23 cellular contexts compared by ENCODE assay signal in genomic region chr3:142890592-142890991, GRCh38. TPM values are rescaled to one million over a fixed set of nuclear protein-coding genes. Genes with fewer than 3 reads are reported as not detected.
"Had no signal": no experiment of that assay in that cellular context is flagged by ENCODE, and none has a peak within 500 bp of the region (broad histone marks: within the 10 kb centered on the region; RNA-seq: fewer than 3 reads in every experiment).

No MANE protein-coding gene starts in this region.

- H3K27ac Mint-ChIP-seq: activated CD4-positive, alpha-beta memory T cell treated with anti-CD3 and anti-CD28 coated beads, Interleukin-2, amount 10 ng/mL, durations not matched to agents 7 days and 5 days; activated CD4-positive, alpha-beta T cell treated with anti-CD3 and anti-CD28 coated beads for 36 hours; activated naive CD4-positive, alpha-beta T cell treated with anti-CD3 and anti-CD28 coated beads for 36 hours; activated naive CD8-positive, alpha-beta T cell; activated T-helper 17 cell treated with anti-CD3 and anti-CD28 coated beads, Interleukin-2, amount 50 U/mL, for 72 hours; T-cell had no signal

- H3K4me3 Mint-ChIP-seq: activated CD4-positive, alpha-beta memory T cell treated with anti-CD3 and anti-CD28 coated beads, Interleukin-2, amount 10 ng/mL, durations not matched to agents 7 days and 5 days; activated CD4-positive, alpha-beta T cell treated with anti-CD3 and anti-CD28 coated beads for 36 hours; activated naive CD4-positive, alpha-beta T cell treated with anti-CD3 and anti-CD28 coated beads for 36 hours; activated naive CD8-positive, alpha-beta T cell; activated T-helper 17 cell treated with anti-CD3 and anti-CD28 coated beads, Interleukin-2, amount 50 U/mL, for 72 hours; T-cell had no signal

- H3K9me3 Mint-ChIP-seq: activated CD4-positive, alpha-beta memory T cell treated with anti-CD3 and anti-CD28 coated beads, Interleukin-2, amount 10 ng/mL, durations not matched to agents 7 days and 5 days; activated naive CD4-positive, alpha-beta T cell treated with anti-CD3 and anti-CD28 coated beads for 36 hours; activated T-helper 17 cell treated with anti-CD3 and anti-CD28 coated beads, Interleukin-2, amount 50 U/mL, for 72 hours; T-cell had no signal

- ATAC-seq: activated CD4-positive, alpha-beta T cell treated with anti-CD3 and anti-CD28 coated beads for 36 hours; activated T-helper 17 cell treated with anti-CD3 and anti-CD28 coated beads, Interleukin-2, amount 50 U/mL, for 72 hours; K562; PC-3; T-cell had no signal

- H3K36me3 Mint-ChIP-seq: activated naive CD8-positive, alpha-beta T cell; T-cell had no signal

- H3K4me3 ChIP-seq: K562 had no signal

- DNase-seq: activated CD4-positive, alpha-beta memory T cell treated with anti-CD3 and anti-CD28 coated beads, Interleukin-2, amount 10 ng/mL, durations not matched to agents 7 days and 5 days; activated CD4-positive, alpha-beta T cell treated with anti-CD3 and anti-CD28 coated beads for 36 hours; activated CD4-positive, alpha-beta T cell treated with anti-CD3 and anti-CD28 coated beads, Interleukin-2, amount 50 U/mL, for 1 hour; activated gamma-delta T cell; activated naive CD4-positive, alpha-beta T cell treated with anti-CD3 and anti-CD28 coated beads for 36 hours; activated T-cell treated with anti-CD3 and anti-CD28 coated beads for 4 hours; activated T-cell treated with anti-CD3 and anti-CD28 coated beads, Interleukin-2, amount 50 U/mL, for 48 hours; Karpas-422; MM.1S; NCI-H1105; NCI-H1436; NCI-H187; NCI-H2081; NCI-H446; NCI-H524; PC-3; SHP77 treated with DMSO at 0.1 percent for 48 hours; T-cell; T-helper 2 cell; WERI-Rb-1 had no signal

- H3K4me1 Mint-ChIP-seq: activated T-helper 17 cell treated with anti-CD3 and anti-CD28 coated beads, Interleukin-2, amount 50 U/mL, for 72 hours had no signal

RNA-seq across cellular contexts. Expression of gene PCOLCE2, which starts 1.7 kb away (rescaled TPM):
- total RNA-seq: T-cell had no signal
